ENCODE assay signal across 26 cellular contexts in the genomic region with DNA sequence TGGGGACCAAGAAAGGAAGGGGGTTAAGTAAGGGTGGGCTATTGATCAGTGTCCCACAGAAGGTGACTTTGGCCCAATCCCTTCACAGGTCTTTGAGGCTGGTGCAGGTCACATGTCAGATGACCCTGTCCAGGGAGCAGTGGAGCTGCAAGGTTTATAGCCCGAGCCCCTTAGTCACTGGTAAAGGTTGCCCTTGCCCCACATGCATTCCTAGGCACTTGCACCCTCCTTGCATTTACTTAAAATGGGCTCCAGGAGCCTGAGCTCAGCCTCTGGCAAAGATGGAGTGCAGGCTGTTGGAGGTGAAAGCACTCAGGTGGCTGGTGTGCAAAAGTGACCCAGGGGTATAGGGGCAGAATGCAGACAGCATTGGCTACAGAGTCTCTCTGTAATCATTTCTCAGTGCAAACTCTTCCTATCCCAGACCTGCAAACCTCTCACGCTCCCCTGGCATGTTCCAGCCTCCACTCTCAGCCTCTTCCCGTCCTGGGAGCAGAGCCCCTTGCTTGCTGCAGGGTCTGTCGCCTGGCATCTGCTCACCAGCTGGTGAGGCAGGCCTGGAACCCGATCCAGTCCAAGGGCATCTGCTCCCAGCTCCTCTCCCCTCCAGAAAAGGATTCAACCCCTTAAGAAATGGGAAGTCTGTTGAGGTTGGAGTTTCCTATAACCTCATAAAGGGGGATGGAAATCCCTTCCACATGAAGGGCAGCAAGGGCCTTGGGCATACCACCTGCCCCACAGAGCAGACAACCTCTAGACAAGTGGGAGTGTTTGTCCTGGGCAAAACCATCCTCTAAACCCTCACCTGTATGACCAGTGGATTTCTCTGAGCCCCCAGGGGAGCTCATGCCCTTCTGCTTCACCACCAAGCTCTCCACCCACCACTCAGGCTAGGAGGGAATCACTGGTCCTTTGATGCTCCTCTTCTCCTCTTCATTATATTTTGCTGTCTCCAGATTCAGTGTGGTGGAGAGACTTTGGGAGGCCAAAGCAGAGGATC. TPM values are rescaled to one million over a fixed set of nuclear protein-coding genes. Genes with fewer than 3 reads are reported as not detected.
"Had no signal": no experiment of that assay in that cellular context is flagged by ENCODE, and none has a peak within 500 bp of the region (broad histone marks: within the 10 kb centered on the region; RNA-seq: fewer than 3 reads in every experiment).

No MANE protein-coding gene starts in this region.

- H3K9me3 ChIP-seq: right lobe of liver, testis, transverse colon, uterus had no signal

- FAIRE-seq: astrocyte, kidney had no signal

- H3K4me1 ChIP-seq: heart left ventricle, parathyroid adenoma, right lobe of liver, testis, uterus had no signal

- H3K36me3 ChIP-seq: brain microvascular endothelial cell, heart left ventricle, right lobe of liver, transverse colon, uterus had no signal

- ATAC-seq: activated CD4-positive, alpha-beta T cell treated with anti-CD3 and anti-CD28 coated beads for 36 hours; activated CD8-positive, alpha-beta memory T cell treated with anti-CD3 and anti-CD28 coated beads, Interleukin-2, amount 10 ng/mL, durations not matched to agents 7 days and 5 days; activated CD8-positive, alpha-beta T cell treated with anti-CD3 and anti-CD28 coated beads, Interleukin-2, amount 10 ng/mL, durations not matched to agents 7 days and 5 days; heart left ventricle; left colon; stimulated activated naive CD8-positive, alpha-beta T cell treated with anti-CD3 and anti-CD28 coated beads, Interleukin-15, Interleukin-2, amounts not matched to agents 100 U/mL and 50 U/mL, for 24 hours had no signal

- DNase-seq: activated CD4-positive, alpha-beta T cell treated with anti-CD3 and anti-CD28 coated beads for 36 hours; activated CD4-positive, CD25-positive, alpha-beta regulatory T cell; activated CD8-positive, alpha-beta memory T cell treated with anti-CD3 and anti-CD28 coated beads, Interleukin-2, amount 10 ng/mL, durations not matched to agents 7 days and 5 days; activated CD8-positive, alpha-beta T cell treated with anti-CD3 and anti-CD28 coated beads, Interleukin-2, amount 10 ng/mL, durations not matched to agents 7 days and 5 days; activated naive CD4-positive, alpha-beta T cell treated with anti-CD3 and anti-CD28 coated beads for 36 hours; activated T-cell treated with anti-CD3 and anti-CD28 coated beads, Interleukin-2, amount 50 U/mL, for 48 hours; amniotic stem cell; brain microvascular endothelial cell; caudate nucleus; cortex of kidney; foreskin keratinocyte; hypothalamus; immature natural killer cell; kidney; left colon; naive B cell; nucleus accumbens; right lobe of liver; stimulated activated CD4-positive, alpha-beta T cell treated with anti-CD3 and anti-CD28 coated beads, Interleukin-4, amount 100 ng/mL, for 1 hour; stimulated activated naive CD8-positive, alpha-beta T cell treated with anti-CD3 and anti-CD28 coated beads, Interleukin-15, Interleukin-2, amounts not matched to agents 100 U/mL and 50 U/mL, for 24 hours; testis; transverse colon; uterus had no signal

- H3K4me3 ChIP-seq: heart left ventricle, right lobe of liver, testis, transverse colon, uterus had no signal

- H3K9ac ChIP-seq: parathyroid adenoma had no signal

- H2AFZ ChIP-seq: parathyroid adenoma had no signal

- H3K27me3 ChIP-seq: brain microvascular endothelial cell, foreskin keratinocyte, heart left ventricle, right lobe of liver, testis, transverse colon, uterus had no signal

- H3K79me2 ChIP-seq: parathyroid adenoma had no signal

- H3K27ac ChIP-seq: brain microvascular endothelial cell, foreskin keratinocyte, heart left ventricle, parathyroid adenoma, right lobe of liver, testis, transverse colon, uterus had no signal

RNA-seq across cellular contexts. Expression of a gene that starts 23.1 kb away (rescaled TPM):
- polyA plus RNA-seq: immature natural killer cell had no signal
